Comparison of ENCODE assay signal across 18 cellular contexts in genomic region chr4:185290018-185290607, GRCh38.
A peak's percentile ranks its signal among the peaks of the same experiment; 100 is the strongest.
DNase-seq lines count a peak whose midpoint lies in the region; ATAC-seq and TF ChIP-seq lines count a peak whose summit lies in the region.
"Had no signal": no experiment of that assay in that cellular context is flagged by ENCODE, and none has a peak within 500 bp of the region (broad histone marks: within the 10 kb centered on the region; RNA-seq: fewer than 3 reads in every experiment).

No MANE protein-coding gene starts in this region.

- H3K9ac ChIP-seq in mesenchymal stem cell (ENCODE audit: low read length) (no peak overlapping the region), trophoblast cell (ENCODE audit: low read length) (no peak overlapping the region)
- H3K9ac ChIP-seq: BLaER1 had no signal

- WGBS in mesenchymal stem cell, result 37% methylated on average over 6 of the region's 6 CpGs
- WGBS in trophoblast cell (ENCODE audit: extremely low coverage, insufficient coverage, insufficient read length), result no CpG with 5 or more reads among the region's 6 CpGs

- H2BK120ac ChIP-seq in mesenchymal stem cell (ENCODE audit: low read depth, low read length) (no peak overlapping the region), trophoblast cell (ENCODE audit: insufficient read depth, low read length, poor library complexity) (no peak overlapping the region)

- POLR2A ChIA-PET in naive thymus-derived CD8-positive, alpha-beta T cell (lab: Charles Lee), result no interaction called here
- POLR2A ChIA-PET in CD4-positive, alpha-beta memory T cell (lab: Charles Lee; ENCODE audit: partially characterized antibody), result no interaction called here

- H3K9me3 ChIP-seq in mesenchymal stem cell (ENCODE audit: control insufficient read depth, low read length) (no peaks in the 10 kb centered on the region), trophoblast cell (ENCODE audit: insufficient read depth, low read depth, low read length) (no peaks in the 10 kb centered on the region), upper lobe of right lung (no peaks in the 10 kb centered on the region)
- H3K9me3 ChIP-seq in CD4-positive, alpha-beta memory T cell (ENCODE audit: control insufficient read depth in 1 of 2, low read length in 2 of 2), result no peaks in the 10 kb centered on the region

- H3K4me3 ChIP-seq in mesenchymal stem cell (ENCODE audit: insufficient read depth in 1 of 2, low read depth in 1 of 2, low read length in 2 of 2) (no peak overlapping the region), trophoblast cell (ENCODE audit: low read depth, low read length) (no peak overlapping the region), upper lobe of right lung (peak overlapping the region; percentile 2)
- H3K4me3 ChIP-seq in CD4-positive, alpha-beta memory T cell (ENCODE audit: low read length in 2 of 2), result no peak overlapping the region
- H3K4me3 ChIP-seq: BLaER1, GM12878 had no signal

- no peak overlapping the region for H2BK12ac ChIP-seq in mesenchymal stem cell (ENCODE audit: low read length in 2 of 2)
- peak overlapping the region; percentile 17 for H2BK12ac ChIP-seq in trophoblast cell (ENCODE audit: low read length)

- H2AK5ac ChIP-seq in mesenchymal stem cell (ENCODE audit: low read length, severe bottlenecking) (no peak overlapping the region), trophoblast cell (ENCODE audit: low read length) (no peak overlapping the region)

- CTCF ChIA-PET in CD4-positive, alpha-beta memory T cell (lab: Charles Lee; ENCODE audit: partially characterized antibody), result no interaction called here

- H3K27ac Mint-ChIP-seq in endothelial cell (ENCODE audit: unreplicated experiment), result peak overlapping the region; percentile 83
- no peak overlapping the region for H3K27ac Mint-ChIP-seq in naive thymus-derived CD8-positive, alpha-beta T cell
- no peak overlapping the region for H3K27ac Mint-ChIP-seq in CD4-positive, alpha-beta memory T cell
- H3K27ac Mint-ChIP-seq: CD14-positive monocyte; CD8-positive, alpha-beta T cell; IgD-negative memory B cell had no signal

- H3K18ac ChIP-seq in mesenchymal stem cell (ENCODE audit: low read depth in 1 of 2, low read length in 2 of 2) (peak overlapping the region; percentile 26 to 40), trophoblast cell (ENCODE audit: low read length) (no peak overlapping the region)

- H3K23ac ChIP-seq in mesenchymal stem cell (ENCODE audit: low read length in 2 of 2), result no peak overlapping the region
- H3K23ac ChIP-seq in trophoblast cell (ENCODE audit: low read length), result no peak overlapping the region

- H3K4me2 ChIP-seq in mesenchymal stem cell (ENCODE audit: low read length, poor library complexity, severe bottlenecking), result no peak overlapping the region
- no peak overlapping the region for H3K4me2 ChIP-seq in trophoblast cell (ENCODE audit: low read length)
- H3K4me2 ChIP-seq: BLaER1 had no signal

- H3K9me3 Mint-ChIP-seq in endothelial cell (ENCODE audit: unreplicated experiment), result no peaks in the 10 kb centered on the region
- H3K9me3 Mint-ChIP-seq in naive thymus-derived CD8-positive, alpha-beta T cell, result peaks cover 0 to 2% (median 0%) of the 10 kb centered on the region in 9 donors
- H3K9me3 Mint-ChIP-seq in CD4-positive, alpha-beta memory T cell, result no peaks in the 10 kb centered on the region
- H3K9me3 Mint-ChIP-seq: CD8-positive, alpha-beta T cell; IgD-negative memory B cell had no signal

- H3K4me1 ChIP-seq in mesenchymal stem cell (ENCODE audit: control insufficient read depth, insufficient read depth, low read depth, low read length) (peaks cover 1% of the 10 kb centered on the region), trophoblast cell (ENCODE audit: control insufficient read depth in 1 of 2, insufficient read depth in 2 of 2, low read length in 2 of 2) (peaks cover 4 to 9% of the 10 kb centered on the region in 2 experiments), upper lobe of right lung (no peaks in the 10 kb centered on the region)
- H3K4me1 ChIP-seq in CD4-positive, alpha-beta memory T cell (ENCODE audit: insufficient read depth, low read length), result no peaks in the 10 kb centered on the region
- H3K4me1 ChIP-seq: BLaER1 had no signal

- intact Hi-C loops in upper lobe of right lung (cut with DNase I), result no loop called here
- intact Hi-C loops in CD4-positive, alpha-beta memory T cell (cut with micrococcal nuclease), result no loop called here

- H4K8ac ChIP-seq in mesenchymal stem cell (ENCODE audit: low read length) (no peak overlapping the region), trophoblast cell (ENCODE audit: low read depth, low read length) (no peak overlapping the region)

- H3K4me3 Mint-ChIP-seq in endothelial cell (ENCODE audit: unreplicated experiment), result no peak overlapping the region
- no peak overlapping the region for H3K4me3 Mint-ChIP-seq in naive thymus-derived CD8-positive, alpha-beta T cell
- no peak overlapping the region for H3K4me3 Mint-ChIP-seq in CD4-positive, alpha-beta memory T cell
- H3K4me3 Mint-ChIP-seq: CD14-positive monocyte; CD8-positive, alpha-beta T cell; H9; IgD-negative memory B cell had no signal

- H3K27me3 ChIP-seq in mesenchymal stem cell (ENCODE audit: control insufficient read depth in 1 of 2, insufficient read depth in 1 of 2, low read length in 2 of 2) (no peaks in the 10 kb centered on the region), trophoblast cell (ENCODE audit: insufficient read depth, low read length) (no peaks in the 10 kb centered on the region), upper lobe of right lung (no peaks in the 10 kb centered on the region)
- no peaks in the 10 kb centered on the region for H3K27me3 ChIP-seq in CD4-positive, alpha-beta memory T cell (ENCODE audit: insufficient read depth, low read length)
- H3K27me3 ChIP-seq: BLaER1 had no signal

- no peak overlapping the region for H3K14ac ChIP-seq in mesenchymal stem cell (ENCODE audit: low read length in 2 of 2)
- H3K14ac ChIP-seq in trophoblast cell (ENCODE audit: low read length), result no peak overlapping the region

- peaks cover 33% of the 10 kb centered on the region for H3K4me1 Mint-ChIP-seq in endothelial cell (ENCODE audit: unreplicated experiment)
- peaks cover 0 to 4% (median 0%) of the 10 kb centered on the region in 4 donors for H3K4me1 Mint-ChIP-seq in naive thymus-derived CD8-positive, alpha-beta T cell
- H3K4me1 Mint-ChIP-seq in CD4-positive, alpha-beta memory T cell, result no peaks in the 10 kb centered on the region
- H3K4me1 Mint-ChIP-seq: CD14-positive monocyte had no signal

- TF ChIP-seq CTCF in endothelial cell (IDR thresholded peaks at IDR 0.05; ENCODE audit: unreplicated experiment) (no peak), upper lobe of right lung (IDR thresholded peaks at IDR 0.05) (no peak), GM10266 (IDR thresholded peaks at IDR 0.05; ENCODE audit: control insufficient read depth, insufficient read depth, low read depth, missing control alignments) (no peak)

- H3K27me3 Mint-ChIP-seq in endothelial cell (ENCODE audit: unreplicated experiment), result peaks cover 2% of the 10 kb centered on the region
- H3K27me3 Mint-ChIP-seq in naive thymus-derived CD8-positive, alpha-beta T cell, result no peaks in the 10 kb centered on the region
- H3K27me3 Mint-ChIP-seq in CD4-positive, alpha-beta memory T cell, result no peaks in the 10 kb centered on the region
- H3K27me3 Mint-ChIP-seq: IgD-negative memory B cell had no signal

- H2BK15ac ChIP-seq in mesenchymal stem cell (ENCODE audit: low read depth, poor library complexity, severe bottlenecking), result no peak overlapping the region

- H2AFZ ChIP-seq in mesenchymal stem cell (ENCODE audit: low read depth, low read length), result no peak overlapping the region
- no peak overlapping the region for H2AFZ ChIP-seq in trophoblast cell (ENCODE audit: insufficient read depth, low read length, poor library complexity)

- no peak overlapping the region for H4K12ac ChIP-seq in trophoblast cell (ENCODE audit: low read depth, low read length)

- H3K4ac ChIP-seq in mesenchymal stem cell (ENCODE audit: low read depth in 1 of 2, low read length in 2 of 2) (no peak overlapping the region), trophoblast cell (ENCODE audit: low read depth, low read length) (no peak overlapping the region)

- H3K36me3 Mint-ChIP-seq in endothelial cell (ENCODE audit: low read depth, unreplicated experiment), result peaks cover 4% of the 10 kb centered on the region
- peaks cover 10 to 58% (median 34%) of the 10 kb centered on the region in 3 donors for H3K36me3 Mint-ChIP-seq in naive thymus-derived CD8-positive, alpha-beta T cell
- peaks cover 50 to 51% of the 10 kb centered on the region in 2 donors for H3K36me3 Mint-ChIP-seq in CD4-positive, alpha-beta memory T cell
- H3K36me3 Mint-ChIP-seq: CD14-positive monocyte had no signal

- H4K91ac ChIP-seq in mesenchymal stem cell (ENCODE audit: low read length) (no peak overlapping the region), trophoblast cell (ENCODE audit: low read depth, low read length) (no peak overlapping the region)

- peak; percentile 79 for ATAC-seq in upper lobe of right lung
- ATAC-seq in naive thymus-derived CD8-positive, alpha-beta T cell, result no peak
- ATAC-seq: CD8-positive, alpha-beta T cell; GM12878; HepG2 had no signal

- peak; percentile 7 for DNase-seq in endothelial cell (ENCODE audit: low spot score)
- DNase-seq in mesenchymal stem cell, result no peak
- no peak for DNase-seq in trophoblast cell
- no peak for DNase-seq in upper lobe of right lung
- DNase-seq in naive thymus-derived CD8-positive, alpha-beta T cell, result no peak
- DNase-seq in GM10266 (ENCODE audit: extremely low spot score), result no peak
- no peak for DNase-seq in CD4-positive, alpha-beta memory T cell
- DNase-seq: AML-193; Calu3; CD8-positive, alpha-beta T cell; DMS79 treated with DMSO at 0.1 percent for 48 hours; GF-D8; H9 had no signal

- peaks cover 20% of the 10 kb centered on the region for H3K79me1 ChIP-seq in mesenchymal stem cell (replicated peaks; ENCODE audit: low read length, poor library complexity, severe bottlenecking)
- H3K79me1 ChIP-seq in trophoblast cell (ENCODE audit: low read length), result no peaks in the 10 kb centered on the region

- H3K36me3 ChIP-seq in mesenchymal stem cell (ENCODE audit: control insufficient read depth in 1 of 2, insufficient read depth in 2 of 2, low read depth in 1 of 2, low read length in 2 of 2) (peaks cover 8 to 42% of the 10 kb centered on the region in 2 experiments), trophoblast cell (ENCODE audit: control insufficient read depth in 1 of 2, insufficient read depth in 2 of 2, low read length in 2 of 2) (peaks cover 6 to 7% of the 10 kb centered on the region in 2 experiments), upper lobe of right lung (peaks cover 32% of the 10 kb centered on the region)
- peaks cover 9% of the 10 kb centered on the region for H3K36me3 ChIP-seq in CD4-positive, alpha-beta memory T cell (ENCODE audit: insufficient read depth, low read length)

- H3K79me2 ChIP-seq in trophoblast cell (ENCODE audit: control insufficient read depth, insufficient read depth, low read length, poor library complexity), result no peaks in the 10 kb centered on the region

- H2BK5ac ChIP-seq in mesenchymal stem cell (ENCODE audit: low read depth, low read length, poor library complexity, severe bottlenecking) (no peak overlapping the region), trophoblast cell (ENCODE audit: low read depth, low read length, poor library complexity) (no peak overlapping the region)

- no peak overlapping the region for H3K27ac ChIP-seq in mesenchymal stem cell (ENCODE audit: low read length, poor library complexity, severe bottlenecking)
- H3K27ac ChIP-seq in trophoblast cell (ENCODE audit: low read depth, low read length), result peak overlapping the region; percentile 29
- H3K27ac ChIP-seq in upper lobe of right lung, result peak overlapping the region; percentile 19
- no peak overlapping the region for H3K27ac ChIP-seq in CD4-positive, alpha-beta memory T cell (ENCODE audit: low read depth, low read length)
- H3K27ac ChIP-seq: BLaER1 had no signal

Comparison
In these comparisons a context has a peak if more than half of its experiments do, and no peak if none do; other contexts are left out.
1. H3K27ac ChIP-seq: peak in trophoblast cell (single experiment) and upper lobe of right lung (single experiment); none in mesenchymal stem cell (single experiment) and CD4-positive, alpha-beta memory T cell (single experiment).